ENCODE assay signal across 3 cellular contexts in genomic region chr18:49495480-49495879, GRCh38.
TF ChIP-seq lines count a peak whose summit lies in the region.

No MANE protein-coding gene starts in this region.

TF ChIP-seq in SK-N-SH, 30 proteins besides CTCF, POLR2A, EP300 and RAD21:
- TF ChIP-seq, protein P1, sequence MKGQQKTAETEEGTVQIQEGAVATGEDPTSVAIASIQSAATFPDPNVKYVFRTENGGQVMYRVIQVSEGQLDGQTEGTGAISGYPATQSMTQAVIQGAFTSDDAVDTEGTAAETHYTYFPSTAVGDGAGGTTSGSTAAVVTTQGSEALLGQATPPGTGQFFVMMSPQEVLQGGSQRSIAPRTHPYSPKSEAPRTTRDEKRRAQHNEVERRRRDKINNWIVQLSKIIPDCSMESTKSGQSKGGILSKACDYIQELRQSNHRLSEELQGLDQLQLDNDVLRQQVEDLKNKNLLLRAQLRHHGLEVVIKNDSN (IDR thresholded peaks at IDR 0.05; ENCODE audit: borderline replicate concordance, low read depth), result no peak
- TF ChIP-seq, protein P2, sequence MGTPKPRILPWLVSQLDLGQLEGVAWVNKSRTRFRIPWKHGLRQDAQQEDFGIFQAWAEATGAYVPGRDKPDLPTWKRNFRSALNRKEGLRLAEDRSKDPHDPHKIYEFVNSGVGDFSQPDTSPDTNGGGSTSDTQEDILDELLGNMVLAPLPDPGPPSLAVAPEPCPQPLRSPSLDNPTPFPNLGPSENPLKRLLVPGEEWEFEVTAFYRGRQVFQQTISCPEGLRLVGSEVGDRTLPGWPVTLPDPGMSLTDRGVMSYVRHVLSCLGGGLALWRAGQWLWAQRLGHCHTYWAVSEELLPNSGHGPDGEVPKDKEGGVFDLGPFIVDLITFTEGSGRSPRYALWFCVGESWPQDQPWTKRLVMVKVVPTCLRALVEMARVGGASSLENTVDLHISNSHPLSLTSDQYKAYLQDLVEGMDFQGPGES (IDR thresholded peaks at IDR 0.05; ENCODE audit: low read depth, low read length), result no peak
- TF ChIP-seq ELF1 (IDR thresholded peaks at IDR 0.05) (no peak), EZH2phosphoT487 (IDR thresholded peaks at IDR 0.05; ENCODE audit: borderline replicate concordance, low read depth) (no peak), GATA2 (CRISPR knock-in tag; IDR thresholded peaks at IDR 0.05) (no peak), RCOR1 (IDR thresholded peaks at IDR 0.05; ENCODE audit: low read length) (no peak), FOXM1 (IDR thresholded peaks at IDR 0.05; ENCODE audit: low read depth) (no peak), NFIC (IDR thresholded peaks at IDR 0.05; ENCODE audit: borderline replicate concordance) (no peak), SIN3A (IDR thresholded peaks at IDR 0.05; ENCODE audit: borderline replicate concordance, low read depth, low read length) (no peak), SMC3 (IDR thresholded peaks at IDR 0.05; ENCODE audit: low read depth, low read length) (no peak), POLR2AphosphoS5 (IDR thresholded peaks at IDR 0.05; ENCODE audit: low read depth, low read length) (no peak), JUND (IDR thresholded peaks at IDR 0.05) (no peak), CHD2 (IDR thresholded peaks at IDR 0.05; ENCODE audit: low read length, partially characterized antibody) (no peak), MEF2A (IDR thresholded peaks at IDR 0.05; ENCODE audit: borderline replicate concordance, low read depth) (no peak)
- TF ChIP-seq, protein P3, sequence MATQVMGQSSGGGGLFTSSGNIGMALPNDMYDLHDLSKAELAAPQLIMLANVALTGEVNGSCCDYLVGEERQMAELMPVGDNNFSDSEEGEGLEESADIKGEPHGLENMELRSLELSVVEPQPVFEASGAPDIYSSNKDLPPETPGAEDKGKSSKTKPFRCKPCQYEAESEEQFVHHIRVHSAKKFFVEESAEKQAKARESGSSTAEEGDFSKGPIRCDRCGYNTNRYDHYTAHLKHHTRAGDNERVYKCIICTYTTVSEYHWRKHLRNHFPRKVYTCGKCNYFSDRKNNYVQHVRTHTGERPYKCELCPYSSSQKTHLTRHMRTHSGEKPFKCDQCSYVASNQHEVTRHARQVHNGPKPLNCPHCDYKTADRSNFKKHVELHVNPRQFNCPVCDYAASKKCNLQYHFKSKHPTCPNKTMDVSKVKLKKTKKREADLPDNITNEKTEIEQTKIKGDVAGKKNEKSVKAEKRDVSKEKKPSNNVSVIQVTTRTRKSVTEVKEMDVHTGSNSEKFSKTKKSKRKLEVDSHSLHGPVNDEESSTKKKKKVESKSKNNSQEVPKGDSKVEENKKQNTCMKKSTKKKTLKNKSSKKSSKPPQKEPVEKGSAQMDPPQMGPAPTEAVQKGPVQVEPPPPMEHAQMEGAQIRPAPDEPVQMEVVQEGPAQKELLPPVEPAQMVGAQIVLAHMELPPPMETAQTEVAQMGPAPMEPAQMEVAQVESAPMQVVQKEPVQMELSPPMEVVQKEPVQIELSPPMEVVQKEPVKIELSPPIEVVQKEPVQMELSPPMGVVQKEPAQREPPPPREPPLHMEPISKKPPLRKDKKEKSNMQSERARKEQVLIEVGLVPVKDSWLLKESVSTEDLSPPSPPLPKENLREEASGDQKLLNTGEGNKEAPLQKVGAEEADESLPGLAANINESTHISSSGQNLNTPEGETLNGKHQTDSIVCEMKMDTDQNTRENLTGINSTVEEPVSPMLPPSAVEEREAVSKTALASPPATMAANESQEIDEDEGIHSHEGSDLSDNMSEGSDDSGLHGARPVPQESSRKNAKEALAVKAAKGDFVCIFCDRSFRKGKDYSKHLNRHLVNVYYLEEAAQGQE (IDR thresholded peaks at IDR 0.05; ENCODE audit: low read depth, low read length), result no peak

TF ChIP-seq in SK-N-SH treated with all-trans-retinoic acid at 6 μM for 48 hours, 23 proteins besides CTCF, POLR2A, EP300 and RAD21 (continued from another document):
- TF ChIP-seq, protein P4, sequence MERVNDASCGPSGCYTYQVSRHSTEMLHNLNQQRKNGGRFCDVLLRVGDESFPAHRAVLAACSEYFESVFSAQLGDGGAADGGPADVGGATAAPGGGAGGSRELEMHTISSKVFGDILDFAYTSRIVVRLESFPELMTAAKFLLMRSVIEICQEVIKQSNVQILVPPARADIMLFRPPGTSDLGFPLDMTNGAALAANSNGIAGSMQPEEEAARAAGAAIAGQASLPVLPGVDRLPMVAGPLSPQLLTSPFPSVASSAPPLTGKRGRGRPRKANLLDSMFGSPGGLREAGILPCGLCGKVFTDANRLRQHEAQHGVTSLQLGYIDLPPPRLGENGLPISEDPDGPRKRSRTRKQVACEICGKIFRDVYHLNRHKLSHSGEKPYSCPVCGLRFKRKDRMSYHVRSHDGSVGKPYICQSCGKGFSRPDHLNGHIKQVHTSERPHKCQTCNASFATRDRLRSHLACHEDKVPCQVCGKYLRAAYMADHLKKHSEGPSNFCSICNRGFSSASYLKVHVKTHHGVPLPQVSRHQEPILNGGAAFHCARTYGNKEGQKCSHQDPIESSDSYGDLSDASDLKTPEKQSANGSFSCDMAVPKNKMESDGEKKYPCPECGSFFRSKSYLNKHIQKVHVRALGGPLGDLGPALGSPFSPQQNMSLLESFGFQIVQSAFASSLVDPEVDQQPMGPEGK (CRISPR knock-in tag; IDR thresholded peaks at IDR 0.05; ENCODE audit: borderline replicate concordance), result no peak
- TF ChIP-seq BACH2 (CRISPR knock-in tag; IDR thresholded peaks at IDR 0.05; ENCODE audit: borderline replicate concordance), result no peak
- no peak for TF ChIP-seq OSR1 (CRISPR knock-in tag; IDR thresholded peaks at IDR 0.05)
- TF ChIP-seq, protein P5, sequence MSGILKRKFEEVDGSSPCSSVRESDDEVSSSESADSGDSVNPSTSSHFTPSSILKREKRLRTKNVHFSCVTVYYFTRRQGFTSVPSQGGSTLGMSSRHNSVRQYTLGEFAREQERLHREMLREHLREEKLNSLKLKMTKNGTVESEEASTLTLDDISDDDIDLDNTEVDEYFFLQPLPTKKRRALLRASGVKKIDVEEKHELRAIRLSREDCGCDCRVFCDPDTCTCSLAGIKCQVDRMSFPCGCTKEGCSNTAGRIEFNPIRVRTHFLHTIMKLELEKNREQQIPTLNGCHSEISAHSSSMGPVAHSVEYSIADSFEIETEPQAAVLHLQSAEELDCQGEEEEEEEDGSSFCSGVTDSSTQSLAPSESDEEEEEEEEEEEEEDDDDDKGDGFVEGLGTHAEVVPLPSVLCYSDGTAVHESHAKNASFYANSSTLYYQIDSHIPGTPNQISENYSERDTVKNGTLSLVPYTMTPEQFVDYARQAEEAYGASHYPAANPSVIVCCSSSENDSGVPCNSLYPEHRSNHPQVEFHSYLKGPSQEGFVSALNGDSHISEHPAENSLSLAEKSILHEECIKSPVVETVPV (CRISPR knock-in tag; IDR thresholded peaks at IDR 0.05), result no peak
- TF ChIP-seq ZFP3 (CRISPR knock-in tag; IDR thresholded peaks at IDR 0.05), result no peak
- TF ChIP-seq PPARA (CRISPR knock-in tag; IDR thresholded peaks at IDR 0.05; ENCODE audit: borderline replicate concordance), result no peak
- TF ChIP-seq RARB (CRISPR knock-in tag; IDR thresholded peaks at IDR 0.05), result no peak
- TF ChIP-seq ZNF565 (CRISPR knock-in tag; conservative IDR thresholded peaks at IDR 0.05; ENCODE audit: low read depth), result no peak
- no peak for TF ChIP-seq ZC3H10 (CRISPR knock-in tag; IDR thresholded peaks at IDR 0.05)
- no peak for TF ChIP-seq SNAI2 (CRISPR knock-in tag; IDR thresholded peaks at IDR 0.05)

TF ChIP-seq in WTC11, 78 proteins besides CTCF, POLR2A, EP300 and RAD21 (continued from another document):
- TF ChIP-seq ZBTB43 (CRISPR knock-in tag; IDR thresholded peaks at IDR 0.05) (no peak), NR2C2 (CRISPR knock-in tag; IDR thresholded peaks at IDR 0.05) (no peak), NFE2L1 (CRISPR knock-in tag; IDR thresholded peaks at IDR 0.05) (no peak), E2F4 (CRISPR knock-in tag; IDR thresholded peaks at IDR 0.05; ENCODE audit: borderline replicate concordance, low read depth) (no peak), ETV6 (CRISPR knock-in tag; IDR thresholded peaks at IDR 0.05) (no peak)
